ENCODE assay signal across 1 cellular context in the genomic region with DNA sequence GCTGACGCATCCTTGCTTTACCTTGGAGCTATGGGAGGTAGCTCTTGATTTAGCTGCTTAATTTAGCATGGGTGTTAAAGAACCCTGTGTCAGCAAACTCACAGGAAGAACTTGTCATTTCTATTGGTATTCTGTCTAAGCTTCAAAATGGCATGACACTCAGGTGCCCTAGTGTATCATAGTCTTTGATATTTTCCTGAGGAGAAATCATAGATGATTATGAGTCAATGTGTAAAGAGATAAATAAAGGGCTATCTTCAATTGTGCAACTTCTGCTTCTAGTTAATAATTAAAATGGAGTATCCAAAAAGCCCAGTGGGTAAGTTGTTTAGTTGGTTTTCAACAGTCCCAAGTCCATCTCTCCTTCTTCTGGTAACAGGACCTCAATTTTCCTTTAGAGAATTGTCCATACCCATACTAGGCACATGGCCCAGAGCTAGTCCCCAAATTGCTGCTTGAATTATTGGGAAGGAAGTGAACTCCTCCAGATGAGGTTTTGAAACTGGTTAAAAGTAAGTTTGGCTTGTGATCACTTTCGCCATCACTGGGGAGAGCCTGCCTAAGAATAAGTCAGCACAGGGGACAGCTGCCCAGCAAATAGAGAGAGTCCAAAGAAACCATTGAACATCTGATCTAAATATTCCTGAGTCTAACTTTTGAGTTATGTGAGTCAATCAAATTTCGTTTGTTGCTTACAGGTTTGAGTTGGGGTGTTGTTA.
TF ChIP-seq lines count a peak whose summit lies in the region.

No MANE protein-coding gene starts in this region.

TF ChIP-seq in HepG2, 621 proteins besides CTCF, POLR2A, EP300 and RAD21 (continued from another document):
- TF ChIP-seq, protein P1, sequence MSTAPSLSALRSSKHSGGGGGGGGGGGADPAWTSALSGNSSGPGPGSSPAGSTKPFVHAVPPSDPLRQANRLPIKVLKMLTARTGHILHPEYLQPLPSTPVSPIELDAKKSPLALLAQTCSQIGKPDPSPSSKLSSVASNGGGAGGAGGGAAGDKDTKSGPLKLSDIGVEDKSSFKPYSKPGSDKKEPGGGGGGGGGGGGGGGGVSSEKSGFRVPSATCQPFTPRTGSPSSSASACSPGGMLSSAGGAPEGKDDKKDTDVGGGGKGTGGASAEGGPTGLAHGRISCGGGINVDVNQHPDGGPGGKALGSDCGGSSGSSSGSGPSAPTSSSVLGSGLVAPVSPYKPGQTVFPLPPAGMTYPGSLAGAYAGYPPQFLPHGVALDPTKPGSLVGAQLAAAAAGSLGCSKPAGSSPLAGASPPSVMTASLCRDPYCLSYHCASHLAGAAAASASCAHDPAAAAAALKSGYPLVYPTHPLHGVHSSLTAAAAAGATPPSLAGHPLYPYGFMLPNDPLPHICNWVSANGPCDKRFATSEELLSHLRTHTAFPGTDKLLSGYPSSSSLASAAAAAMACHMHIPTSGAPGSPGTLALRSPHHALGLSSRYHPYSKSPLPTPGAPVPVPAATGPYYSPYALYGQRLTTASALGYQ (CRISPR knock-in tag; IDR thresholded peaks at IDR 0.05) = peak; percentile 70; the same call in 1 of the 2 replicates
- TF ChIP-seq ISX (CRISPR knock-in tag; conservative IDR thresholded peaks at IDR 0.05) (no peak), PHF5A (CRISPR knock-in tag; IDR thresholded peaks at IDR 0.05; ENCODE audit: low read depth, unreplicated experiment) (no peak), ZNF652 (CRISPR knock-in tag; IDR thresholded peaks at IDR 0.05; ENCODE audit: borderline replicate concordance, low read depth) (no peak), ZBTB46 (CRISPR knock-in tag; IDR thresholded peaks at IDR 0.05; ENCODE audit: borderline replicate concordance) (no peak), MBD4 (IDR thresholded peaks at IDR 0.05; ENCODE audit: borderline replicate concordance, low read length) (no peak; the same call in 1 of the 2 replicates), ZNF276 (CRISPR knock-in tag; IDR thresholded peaks at IDR 0.05; ENCODE audit: low read depth) (no peak), ZSCAN22 (CRISPR knock-in tag; IDR thresholded peaks at IDR 0.05) (no peak), ZNF558 (CRISPR knock-in tag; IDR thresholded peaks at IDR 0.05; ENCODE audit: borderline replicate concordance) (no peak), ZNF879 (CRISPR knock-in tag; IDR thresholded peaks at IDR 0.05) (no peak), ZNF678 (CRISPR knock-in tag; IDR thresholded peaks at IDR 0.05) (no peak), ZMYM4 (CRISPR knock-in tag; IDR thresholded peaks at IDR 0.05) (no peak)
- TF ChIP-seq, protein P2, sequence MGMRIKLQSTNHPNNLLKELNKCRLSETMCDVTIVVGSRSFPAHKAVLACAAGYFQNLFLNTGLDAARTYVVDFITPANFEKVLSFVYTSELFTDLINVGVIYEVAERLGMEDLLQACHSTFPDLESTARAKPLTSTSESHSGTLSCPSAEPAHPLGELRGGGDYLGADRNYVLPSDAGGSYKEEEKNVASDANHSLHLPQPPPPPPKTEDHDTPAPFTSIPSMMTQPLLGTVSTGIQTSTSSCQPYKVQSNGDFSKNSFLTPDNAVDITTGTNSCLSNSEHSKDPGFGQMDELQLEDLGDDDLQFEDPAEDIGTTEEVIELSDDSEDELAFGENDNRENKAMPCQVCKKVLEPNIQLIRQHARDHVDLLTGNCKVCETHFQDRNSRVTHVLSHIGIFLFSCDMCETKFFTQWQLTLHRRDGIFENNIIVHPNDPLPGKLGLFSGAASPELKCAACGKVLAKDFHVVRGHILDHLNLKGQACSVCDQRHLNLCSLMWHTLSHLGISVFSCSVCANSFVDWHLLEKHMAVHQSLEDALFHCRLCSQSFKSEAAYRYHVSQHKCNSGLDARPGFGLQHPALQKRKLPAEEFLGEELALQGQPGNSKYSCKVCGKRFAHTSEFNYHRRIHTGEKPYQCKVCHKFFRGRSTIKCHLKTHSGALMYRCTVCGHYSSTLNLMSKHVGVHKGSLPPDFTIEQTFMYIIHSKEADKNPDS (CRISPR knock-in tag; IDR thresholded peaks at IDR 0.05) = no peak
- TF ChIP-seq, protein P3, sequence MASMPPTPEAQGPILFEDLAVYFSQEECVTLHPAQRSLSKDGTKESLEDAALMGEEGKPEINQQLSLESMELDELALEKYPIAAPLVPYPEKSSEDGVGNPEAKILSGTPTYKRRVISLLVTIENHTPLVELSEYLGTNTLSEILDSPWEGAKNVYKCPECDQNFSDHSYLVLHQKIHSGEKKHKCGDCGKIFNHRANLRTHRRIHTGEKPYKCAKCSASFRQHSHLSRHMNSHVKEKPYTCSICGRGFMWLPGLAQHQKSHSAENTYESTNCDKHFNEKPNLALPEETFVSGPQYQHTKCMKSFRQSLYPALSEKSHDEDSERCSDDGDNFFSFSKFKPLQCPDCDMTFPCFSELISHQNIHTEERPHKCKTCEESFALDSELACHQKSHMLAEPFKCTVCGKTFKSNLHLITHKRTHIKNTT (CRISPR knock-in tag; IDR thresholded peaks at IDR 0.05) = no peak
- TF ChIP-seq, protein P4, sequence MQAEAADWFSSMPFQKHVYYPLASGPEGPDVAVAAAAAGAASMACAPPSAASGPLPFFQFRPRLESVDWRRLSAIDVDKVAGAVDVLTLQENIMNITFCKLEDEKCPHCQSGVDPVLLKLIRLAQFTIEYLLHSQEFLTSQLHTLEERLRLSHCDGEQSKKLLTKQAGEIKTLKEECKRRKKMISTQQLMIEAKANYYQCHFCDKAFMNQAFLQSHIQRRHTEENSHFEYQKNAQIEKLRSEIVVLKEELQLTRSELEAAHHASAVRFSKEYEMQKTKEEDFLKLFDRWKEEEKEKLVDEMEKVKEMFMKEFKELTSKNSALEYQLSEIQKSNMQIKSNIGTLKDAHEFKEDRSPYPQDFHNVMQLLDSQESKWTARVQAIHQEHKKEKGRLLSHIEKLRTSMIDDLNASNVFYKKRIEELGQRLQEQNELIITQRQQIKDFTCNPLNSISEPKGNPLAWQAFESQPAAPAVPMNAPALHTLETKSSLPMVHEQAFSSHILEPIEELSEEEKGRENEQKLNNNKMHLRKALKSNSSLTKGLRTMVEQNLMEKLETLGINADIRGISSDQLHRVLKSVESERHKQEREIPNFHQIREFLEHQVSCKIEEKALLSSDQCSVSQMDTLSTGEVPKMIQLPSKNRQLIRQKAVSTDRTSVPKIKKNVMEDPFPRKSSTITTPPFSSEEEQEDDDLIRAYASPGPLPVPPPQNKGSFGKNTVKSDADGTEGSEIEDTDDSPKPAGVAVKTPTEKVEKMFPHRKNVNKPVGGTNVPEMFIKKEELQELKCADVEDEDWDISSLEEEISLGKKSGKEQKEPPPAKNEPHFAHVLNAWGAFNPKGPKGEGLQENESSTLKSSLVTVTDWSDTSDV (CRISPR knock-in tag; IDR thresholded peaks at IDR 0.05) = no peak
- TF ChIP-seq, protein P5, sequence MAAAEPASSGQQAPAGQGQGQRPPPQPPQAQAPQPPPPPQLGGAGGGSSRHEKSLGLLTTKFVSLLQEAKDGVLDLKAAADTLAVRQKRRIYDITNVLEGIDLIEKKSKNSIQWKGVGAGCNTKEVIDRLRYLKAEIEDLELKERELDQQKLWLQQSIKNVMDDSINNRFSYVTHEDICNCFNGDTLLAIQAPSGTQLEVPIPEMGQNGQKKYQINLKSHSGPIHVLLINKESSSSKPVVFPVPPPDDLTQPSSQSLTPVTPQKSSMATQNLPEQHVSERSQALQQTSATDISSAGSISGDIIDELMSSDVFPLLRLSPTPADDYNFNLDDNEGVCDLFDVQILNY (CRISPR knock-in tag; conservative IDR thresholded peaks at IDR 0.05) = no peak
- TF ChIP-seq, protein P6, sequence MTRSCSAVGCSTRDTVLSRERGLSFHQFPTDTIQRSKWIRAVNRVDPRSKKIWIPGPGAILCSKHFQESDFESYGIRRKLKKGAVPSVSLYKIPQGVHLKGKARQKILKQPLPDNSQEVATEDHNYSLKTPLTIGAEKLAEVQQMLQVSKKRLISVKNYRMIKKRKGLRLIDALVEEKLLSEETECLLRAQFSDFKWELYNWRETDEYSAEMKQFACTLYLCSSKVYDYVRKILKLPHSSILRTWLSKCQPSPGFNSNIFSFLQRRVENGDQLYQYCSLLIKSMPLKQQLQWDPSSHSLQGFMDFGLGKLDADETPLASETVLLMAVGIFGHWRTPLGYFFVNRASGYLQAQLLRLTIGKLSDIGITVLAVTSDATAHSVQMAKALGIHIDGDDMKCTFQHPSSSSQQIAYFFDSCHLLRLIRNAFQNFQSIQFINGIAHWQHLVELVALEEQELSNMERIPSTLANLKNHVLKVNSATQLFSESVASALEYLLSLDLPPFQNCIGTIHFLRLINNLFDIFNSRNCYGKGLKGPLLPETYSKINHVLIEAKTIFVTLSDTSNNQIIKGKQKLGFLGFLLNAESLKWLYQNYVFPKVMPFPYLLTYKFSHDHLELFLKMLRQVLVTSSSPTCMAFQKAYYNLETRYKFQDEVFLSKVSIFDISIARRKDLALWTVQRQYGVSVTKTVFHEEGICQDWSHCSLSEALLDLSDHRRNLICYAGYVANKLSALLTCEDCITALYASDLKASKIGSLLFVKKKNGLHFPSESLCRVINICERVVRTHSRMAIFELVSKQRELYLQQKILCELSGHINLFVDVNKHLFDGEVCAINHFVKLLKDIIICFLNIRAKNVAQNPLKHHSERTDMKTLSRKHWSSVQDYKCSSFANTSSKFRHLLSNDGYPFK (CRISPR knock-in tag; IDR thresholded peaks at IDR 0.05; ENCODE audit: borderline replicate concordance) = no peak
- TF ChIP-seq, protein P7, sequence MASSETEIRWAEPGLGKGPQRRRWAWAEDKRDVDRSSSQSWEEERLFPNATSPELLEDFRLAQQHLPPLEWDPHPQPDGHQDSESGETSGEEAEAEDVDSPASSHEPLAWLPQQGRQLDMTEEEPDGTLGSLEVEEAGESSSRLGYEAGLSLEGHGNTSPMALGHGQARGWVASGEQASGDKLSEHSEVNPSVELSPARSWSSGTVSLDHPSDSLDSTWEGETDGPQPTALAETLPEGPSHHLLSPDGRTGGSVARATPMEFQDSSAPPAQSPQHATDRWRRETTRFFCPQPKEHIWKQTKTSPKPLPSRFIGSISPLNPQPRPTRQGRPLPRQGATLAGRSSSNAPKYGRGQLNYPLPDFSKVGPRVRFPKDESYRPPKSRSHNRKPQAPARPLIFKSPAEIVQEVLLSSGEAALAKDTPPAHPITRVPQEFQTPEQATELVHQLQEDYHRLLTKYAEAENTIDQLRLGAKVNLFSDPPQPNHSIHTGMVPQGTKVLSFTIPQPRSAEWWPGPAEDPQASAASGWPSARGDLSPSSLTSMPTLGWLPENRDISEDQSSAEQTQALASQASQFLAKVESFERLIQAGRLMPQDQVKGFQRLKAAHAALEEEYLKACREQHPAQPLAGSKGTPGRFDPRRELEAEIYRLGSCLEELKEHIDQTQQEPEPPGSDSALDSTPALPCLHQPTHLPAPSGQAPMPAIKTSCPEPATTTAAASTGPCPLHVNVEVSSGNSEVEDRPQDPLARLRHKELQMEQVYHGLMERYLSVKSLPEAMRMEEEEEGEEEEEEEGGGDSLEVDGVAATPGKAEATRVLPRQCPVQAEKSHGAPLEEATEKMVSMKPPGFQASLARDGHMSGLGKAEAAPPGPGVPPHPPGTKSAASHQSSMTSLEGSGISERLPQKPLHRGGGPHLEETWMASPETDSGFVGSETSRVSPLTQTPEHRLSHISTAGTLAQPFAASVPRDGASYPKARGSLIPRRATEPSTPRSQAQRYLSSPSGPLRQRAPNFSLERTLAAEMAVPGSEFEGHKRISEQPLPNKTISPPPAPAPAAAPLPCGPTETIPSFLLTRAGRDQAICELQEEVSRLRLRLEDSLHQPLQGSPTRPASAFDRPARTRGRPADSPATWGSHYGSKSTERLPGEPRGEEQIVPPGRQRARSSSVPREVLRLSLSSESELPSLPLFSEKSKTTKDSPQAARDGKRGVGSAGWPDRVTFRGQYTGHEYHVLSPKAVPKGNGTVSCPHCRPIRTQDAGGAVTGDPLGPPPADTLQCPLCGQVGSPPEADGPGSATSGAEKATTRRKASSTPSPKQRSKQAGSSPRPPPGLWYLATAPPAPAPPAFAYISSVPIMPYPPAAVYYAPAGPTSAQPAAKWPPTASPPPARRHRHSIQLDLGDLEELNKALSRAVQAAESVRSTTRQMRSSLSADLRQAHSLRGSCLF (CRISPR knock-in tag; IDR thresholded peaks at IDR 0.05; ENCODE audit: borderline replicate concordance) = no peak
